Comparison of ENCODE assay signal across 1 cellular context in genomic region chr5:10760976-10761841, GRCh38.
A peak's percentile ranks its signal among the peaks of the same experiment; 100 is the strongest.
TF ChIP-seq lines count a peak whose summit lies in the region.

TSS of gene DAP (minus strand) at chr5:10761234. CDS start at chr5:10761068, 166 bp downstream.

TF ChIP-seq in HepG2, 621 proteins besides CTCF, POLR2A, EP300 and RAD21 (continued from another document):
- TF ChIP-seq TFDP1 (CRISPR knock-in tag; IDR thresholded peaks at IDR 0.05; ENCODE audit: borderline replicate concordance) (no peak; the same call in 1 of the 2 replicates), ZNF33A (CRISPR knock-in tag; IDR thresholded peaks at IDR 0.05; ENCODE audit: borderline replicate concordance) (no peak), CAMTA2 (CRISPR knock-in tag; IDR thresholded peaks at IDR 0.05; ENCODE audit: borderline replicate concordance) (no peak; the same call in 1 of the 2 replicates), FOXO1 (CRISPR knock-in tag; IDR thresholded peaks at IDR 0.05) (no peak), ZBTB34 (CRISPR knock-in tag; IDR thresholded peaks at IDR 0.05) (no peak), ZSCAN25 (CRISPR knock-in tag; IDR thresholded peaks at IDR 0.05) (peak; percentile 96), ARNTL (CRISPR knock-in tag; IDR thresholded peaks at IDR 0.05) (no peak), NFKB2 (CRISPR knock-in tag; IDR thresholded peaks at IDR 0.05; ENCODE audit: borderline replicate concordance) (no peak), ZNF773 (CRISPR knock-in tag; IDR thresholded peaks at IDR 0.05; ENCODE audit: borderline replicate concordance) (no peak), KDM5B (CRISPR knock-in tag; IDR thresholded peaks at IDR 0.05; ENCODE audit: borderline replicate concordance) (peak; percentile 49; the same call in 1 of the 2 replicates), GMEB1 (CRISPR knock-in tag; IDR thresholded peaks at IDR 0.05; ENCODE audit: borderline replicate concordance) (peak; percentile 83), TBX2 (CRISPR knock-in tag; IDR thresholded peaks at IDR 0.05; ENCODE audit: borderline replicate concordance) (peak; percentile 36; the same call in 1 of the 2 replicates), ZNF501 (CRISPR knock-in tag; IDR thresholded peaks at IDR 0.05) (no peak), TFDP2 (CRISPR knock-in tag; IDR thresholded peaks at IDR 0.05) (0 out of 2 replicates have a peak, but pooled peaks have one; percentile 8), RFX3 (CRISPR knock-in tag; IDR thresholded peaks at IDR 0.05) (no peak), GRHL1 (CRISPR knock-in tag; conservative IDR thresholded peaks at IDR 0.05) (no peak), MAX (IDR thresholded peaks at IDR 0.05) (peak; percentile 70), SCMH1 (CRISPR knock-in tag; IDR thresholded peaks at IDR 0.05; ENCODE audit: borderline replicate concordance) (no peak), HOXA3 (CRISPR knock-in tag; IDR thresholded peaks at IDR 0.05) (peak; percentile 74), NKX3-1 (CRISPR knock-in tag; IDR thresholded peaks at IDR 0.05) (no peak), MLXIP (CRISPR knock-in tag; IDR thresholded peaks at IDR 0.05; ENCODE audit: borderline replicate concordance) (no peak), NR2F1 (CRISPR knock-in tag; IDR thresholded peaks at IDR 0.05) (no peak), SAFB2 (CRISPR knock-in tag; IDR thresholded peaks at IDR 0.05; ENCODE audit: borderline replicate concordance, low read depth) (0 out of 2 replicates have a peak, but pooled peaks have one; percentile 30), KDM2A (CRISPR knock-in tag; IDR thresholded peaks at IDR 0.05; ENCODE audit: borderline replicate concordance, low read depth) (peak; percentile 39; the same call in 1 of the 2 replicates), LCORL (IDR thresholded peaks at IDR 0.05) (no peak), LCORL (CRISPR knock-in tag; IDR thresholded peaks at IDR 0.05) (no peak), ZNF687 (CRISPR knock-in tag; IDR thresholded peaks at IDR 0.05) (peak; percentile 53), ZNF326 (CRISPR knock-in tag; IDR thresholded peaks at IDR 0.05; ENCODE audit: borderline replicate concordance) (no peak), PCBP2 (optimal IDR thresholded peaks at IDR 0.05; ENCODE audit: low read depth, low read length, poor library complexity, severe bottlenecking) (no peak), BCL3 (CRISPR knock-in tag; IDR thresholded peaks at IDR 0.05) (0 out of 2 replicates have a peak, but pooled peaks have one; percentile 35)
